ENCODE assay signal across 1 cellular context in the genomic region with DNA sequence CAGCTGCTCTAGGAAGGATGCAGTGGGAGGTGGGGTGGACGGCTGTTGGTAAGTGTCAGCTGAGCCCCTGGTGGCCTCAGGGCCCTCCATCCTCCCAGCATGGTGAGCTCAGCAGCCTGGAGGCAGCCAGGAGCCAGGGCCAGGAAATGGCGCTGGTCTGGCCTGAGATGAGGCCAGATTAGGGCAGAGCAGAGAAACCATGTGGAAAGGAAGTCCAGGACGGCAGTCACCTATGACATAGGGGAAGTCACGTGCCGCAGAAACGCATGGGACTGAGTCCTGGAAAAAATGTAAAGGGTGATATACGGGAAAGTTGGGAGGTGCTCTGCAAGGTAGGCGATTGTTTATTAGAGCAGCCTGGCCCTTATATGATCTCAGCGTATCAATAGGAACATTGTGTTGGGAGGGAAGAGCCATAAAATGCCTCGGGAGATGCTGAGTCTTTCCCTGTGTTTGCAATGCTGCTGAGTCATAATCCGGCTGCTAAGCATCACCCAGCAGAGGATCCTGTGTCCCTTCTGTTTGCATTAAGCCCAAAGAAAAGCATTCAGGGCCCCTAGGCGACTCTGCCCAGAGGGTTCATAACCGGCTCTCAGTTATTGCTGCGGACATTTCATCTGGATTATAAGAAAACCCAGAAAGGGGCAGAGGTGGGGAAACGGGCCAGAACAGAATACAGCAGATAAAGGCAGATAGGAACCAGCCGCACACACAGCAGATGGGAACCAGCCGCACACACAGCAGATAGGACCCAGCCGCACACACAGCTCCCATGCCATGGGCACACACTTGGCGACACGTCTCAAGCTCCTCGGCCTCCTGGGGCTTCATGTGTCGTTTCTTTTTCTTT.
TF ChIP-seq lines count a peak whose summit lies in the region.

No MANE protein-coding gene starts in this region.

TF ChIP-seq in HepG2, 621 proteins besides CTCF, POLR2A, EP300 and RAD21 (continued from another document and continues in another):
- TF ChIP-seq, protein P1, sequence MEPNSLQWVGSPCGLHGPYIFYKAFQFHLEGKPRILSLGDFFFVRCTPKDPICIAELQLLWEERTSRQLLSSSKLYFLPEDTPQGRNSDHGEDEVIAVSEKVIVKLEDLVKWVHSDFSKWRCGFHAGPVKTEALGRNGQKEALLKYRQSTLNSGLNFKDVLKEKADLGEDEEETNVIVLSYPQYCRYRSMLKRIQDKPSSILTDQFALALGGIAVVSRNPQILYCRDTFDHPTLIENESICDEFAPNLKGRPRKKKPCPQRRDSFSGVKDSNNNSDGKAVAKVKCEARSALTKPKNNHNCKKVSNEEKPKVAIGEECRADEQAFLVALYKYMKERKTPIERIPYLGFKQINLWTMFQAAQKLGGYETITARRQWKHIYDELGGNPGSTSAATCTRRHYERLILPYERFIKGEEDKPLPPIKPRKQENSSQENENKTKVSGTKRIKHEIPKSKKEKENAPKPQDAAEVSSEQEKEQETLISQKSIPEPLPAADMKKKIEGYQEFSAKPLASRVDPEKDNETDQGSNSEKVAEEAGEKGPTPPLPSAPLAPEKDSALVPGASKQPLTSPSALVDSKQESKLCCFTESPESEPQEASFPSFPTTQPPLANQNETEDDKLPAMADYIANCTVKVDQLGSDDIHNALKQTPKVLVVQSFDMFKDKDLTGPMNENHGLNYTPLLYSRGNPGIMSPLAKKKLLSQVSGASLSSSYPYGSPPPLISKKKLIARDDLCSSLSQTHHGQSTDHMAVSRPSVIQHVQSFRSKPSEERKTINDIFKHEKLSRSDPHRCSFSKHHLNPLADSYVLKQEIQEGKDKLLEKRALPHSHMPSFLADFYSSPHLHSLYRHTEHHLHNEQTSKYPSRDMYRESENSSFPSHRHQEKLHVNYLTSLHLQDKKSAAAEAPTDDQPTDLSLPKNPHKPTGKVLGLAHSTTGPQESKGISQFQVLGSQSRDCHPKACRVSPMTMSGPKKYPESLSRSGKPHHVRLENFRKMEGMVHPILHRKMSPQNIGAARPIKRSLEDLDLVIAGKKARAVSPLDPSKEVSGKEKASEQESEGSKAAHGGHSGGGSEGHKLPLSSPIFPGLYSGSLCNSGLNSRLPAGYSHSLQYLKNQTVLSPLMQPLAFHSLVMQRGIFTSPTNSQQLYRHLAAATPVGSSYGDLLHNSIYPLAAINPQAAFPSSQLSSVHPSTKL (CRISPR knock-in tag; IDR thresholded peaks at IDR 0.05), result peak; percentile 78
- 0 out of 2 replicates have a peak, but pooled peaks have one; percentile 20 for TF ChIP-seq RFXANK (CRISPR knock-in tag; IDR thresholded peaks at IDR 0.05)
- TF ChIP-seq PAF1 (CRISPR knock-in tag; IDR thresholded peaks at IDR 0.05), result no peak
- no peak for TF ChIP-seq ZNF567 (CRISPR knock-in tag; IDR thresholded peaks at IDR 0.05; ENCODE audit: borderline replicate concordance)
- TF ChIP-seq, protein P2, sequence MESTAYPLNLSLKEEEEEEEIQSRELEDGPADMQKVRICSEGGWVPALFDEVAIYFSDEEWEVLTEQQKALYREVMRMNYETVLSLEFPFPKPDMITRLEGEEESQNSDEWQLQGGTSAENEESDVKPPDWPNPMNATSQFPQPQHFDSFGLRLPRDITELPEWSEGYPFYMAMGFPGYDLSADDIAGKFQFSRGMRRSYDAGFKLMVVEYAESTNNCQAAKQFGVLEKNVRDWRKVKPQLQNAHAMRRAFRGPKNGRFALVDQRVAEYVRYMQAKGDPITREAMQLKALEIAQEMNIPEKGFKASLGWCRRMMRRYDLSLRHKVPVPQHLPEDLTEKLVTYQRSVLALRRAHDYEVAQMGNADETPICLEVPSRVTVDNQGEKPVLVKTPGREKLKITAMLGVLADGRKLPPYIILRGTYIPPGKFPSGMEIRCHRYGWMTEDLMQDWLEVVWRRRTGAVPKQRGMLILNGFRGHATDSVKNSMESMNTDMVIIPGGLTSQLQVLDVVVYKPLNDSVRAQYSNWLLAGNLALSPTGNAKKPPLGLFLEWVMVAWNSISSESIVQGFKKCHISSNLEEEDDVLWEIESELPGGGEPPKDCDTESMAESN (CRISPR knock-in tag; conservative IDR thresholded peaks at IDR 0.05), result peak; percentile 55; the same call in 1 of the 2 replicates
- TF ChIP-seq ZNF746 (CRISPR knock-in tag; IDR thresholded peaks at IDR 0.05), result no peak
- TF ChIP-seq NFATC3 (CRISPR knock-in tag; IDR thresholded peaks at IDR 0.05), result no peak
- no peak for TF ChIP-seq ARNT (IDR thresholded peaks at IDR 0.05)
- no peak for TF ChIP-seq KLF13 (CRISPR knock-in tag; IDR thresholded peaks at IDR 0.05)
- no peak for TF ChIP-seq NR2F1 (CRISPR knock-in tag; IDR thresholded peaks at IDR 0.05)
- TF ChIP-seq, protein P3, sequence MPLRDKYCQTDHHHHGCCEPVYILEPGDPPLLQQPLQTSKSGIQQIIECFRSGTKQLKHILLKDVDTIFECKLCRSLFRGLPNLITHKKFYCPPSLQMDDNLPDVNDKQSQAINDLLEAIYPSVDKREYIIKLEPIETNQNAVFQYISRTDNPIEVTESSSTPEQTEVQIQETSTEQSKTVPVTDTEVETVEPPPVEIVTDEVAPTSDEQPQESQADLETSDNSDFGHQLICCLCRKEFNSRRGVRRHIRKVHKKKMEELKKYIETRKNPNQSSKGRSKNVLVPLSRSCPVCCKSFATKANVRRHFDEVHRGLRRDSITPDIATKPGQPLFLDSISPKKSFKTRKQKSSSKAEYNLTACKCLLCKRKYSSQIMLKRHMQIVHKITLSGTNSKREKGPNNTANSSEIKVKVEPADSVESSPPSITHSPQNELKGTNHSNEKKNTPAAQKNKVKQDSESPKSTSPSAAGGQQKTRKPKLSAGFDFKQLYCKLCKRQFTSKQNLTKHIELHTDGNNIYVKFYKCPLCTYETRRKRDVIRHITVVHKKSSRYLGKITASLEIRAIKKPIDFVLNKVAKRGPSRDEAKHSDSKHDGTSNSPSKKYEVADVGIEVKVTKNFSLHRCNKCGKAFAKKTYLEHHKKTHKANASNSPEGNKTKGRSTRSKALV (CRISPR knock-in tag; IDR thresholded peaks at IDR 0.05), result no peak
- TF ChIP-seq ESRRA (CRISPR knock-in tag; IDR thresholded peaks at IDR 0.05; ENCODE audit: low read depth), result no peak
- no peak for TF ChIP-seq ZNF256 (CRISPR knock-in tag; conservative IDR thresholded peaks at IDR 0.05)
- no peak for TF ChIP-seq HNRNPK (IDR thresholded peaks at IDR 0.05; ENCODE audit: low read depth, low read length, poor library complexity, severe bottlenecking)
- no peak for TF ChIP-seq ZNF225 (CRISPR knock-in tag; IDR thresholded peaks at IDR 0.05)
- TF ChIP-seq HMGA1 (CRISPR knock-in tag; conservative IDR thresholded peaks at IDR 0.05), result no peak
- TF ChIP-seq, protein P4, sequence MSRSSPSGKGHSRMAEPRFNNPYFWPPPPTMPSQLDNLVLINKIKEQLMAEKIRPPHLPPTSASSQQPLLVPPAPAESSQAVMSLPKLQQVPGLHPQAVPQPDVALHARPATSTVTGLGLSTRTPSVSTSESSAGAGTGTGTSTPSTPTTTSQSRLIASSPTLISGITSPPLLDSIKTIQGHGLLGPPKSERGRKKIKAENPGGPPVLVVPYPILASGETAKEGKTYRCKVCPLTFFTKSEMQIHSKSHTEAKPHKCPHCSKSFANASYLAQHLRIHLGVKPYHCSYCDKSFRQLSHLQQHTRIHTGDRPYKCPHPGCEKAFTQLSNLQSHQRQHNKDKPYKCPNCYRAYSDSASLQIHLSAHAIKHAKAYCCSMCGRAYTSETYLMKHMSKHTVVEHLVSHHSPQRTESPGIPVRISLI (CRISPR knock-in tag; IDR thresholded peaks at IDR 0.05; ENCODE audit: borderline replicate concordance), result no peak
- no peak for TF ChIP-seq RFX3 (CRISPR knock-in tag; IDR thresholded peaks at IDR 0.05)
- TF ChIP-seq, protein P5, sequence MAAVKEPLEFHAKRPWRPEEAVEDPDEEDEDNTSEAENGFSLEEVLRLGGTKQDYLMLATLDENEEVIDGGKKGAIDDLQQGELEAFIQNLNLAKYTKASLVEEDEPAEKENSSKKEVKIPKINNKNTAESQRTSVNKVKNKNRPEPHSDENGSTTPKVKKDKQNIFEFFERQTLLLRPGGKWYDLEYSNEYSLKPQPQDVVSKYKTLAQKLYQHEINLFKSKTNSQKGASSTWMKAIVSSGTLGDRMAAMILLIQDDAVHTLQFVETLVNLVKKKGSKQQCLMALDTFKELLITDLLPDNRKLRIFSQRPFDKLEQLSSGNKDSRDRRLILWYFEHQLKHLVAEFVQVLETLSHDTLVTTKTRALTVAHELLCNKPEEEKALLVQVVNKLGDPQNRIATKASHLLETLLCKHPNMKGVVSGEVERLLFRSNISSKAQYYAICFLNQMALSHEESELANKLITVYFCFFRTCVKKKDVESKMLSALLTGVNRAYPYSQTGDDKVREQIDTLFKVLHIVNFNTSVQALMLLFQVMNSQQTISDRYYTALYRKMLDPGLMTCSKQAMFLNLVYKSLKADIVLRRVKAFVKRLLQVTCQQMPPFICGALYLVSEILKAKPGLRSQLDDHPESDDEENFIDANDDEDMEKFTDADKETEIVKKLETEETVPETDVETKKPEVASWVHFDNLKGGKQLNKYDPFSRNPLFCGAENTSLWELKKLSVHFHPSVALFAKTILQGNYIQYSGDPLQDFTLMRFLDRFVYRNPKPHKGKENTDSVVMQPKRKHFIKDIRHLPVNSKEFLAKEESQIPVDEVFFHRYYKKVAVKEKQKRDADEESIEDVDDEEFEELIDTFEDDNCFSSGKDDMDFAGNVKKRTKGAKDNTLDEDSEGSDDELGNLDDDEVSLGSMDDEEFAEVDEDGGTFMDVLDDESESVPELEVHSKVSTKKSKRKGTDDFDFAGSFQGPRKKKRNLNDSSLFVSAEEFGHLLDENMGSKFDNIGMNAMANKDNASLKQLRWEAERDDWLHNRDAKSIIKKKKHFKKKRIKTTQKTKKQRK (IDR thresholded peaks at IDR 0.05; ENCODE audit: low read length), result no peak
- TF ChIP-seq GLI4 (CRISPR knock-in tag; IDR thresholded peaks at IDR 0.05; ENCODE audit: borderline replicate concordance), result no peak
- no peak for TF ChIP-seq MED13 (CRISPR knock-in tag; IDR thresholded peaks at IDR 0.05)
- TF ChIP-seq FOSL2 (CRISPR knock-in tag; IDR thresholded peaks at IDR 0.05), result peak; percentile 95
- no peak for TF ChIP-seq SP5 (CRISPR knock-in tag; IDR thresholded peaks at IDR 0.05; ENCODE audit: borderline replicate concordance, low read depth)
- TF ChIP-seq SMAD1 (CRISPR knock-in tag; IDR thresholded peaks at IDR 0.05; ENCODE audit: borderline replicate concordance, low read depth), result no peak
- no peak for TF ChIP-seq ATF1 (CRISPR knock-in tag; IDR thresholded peaks at IDR 0.05)
- TF ChIP-seq ZSCAN12 (CRISPR knock-in tag; IDR thresholded peaks at IDR 0.05), result no peak
- TF ChIP-seq TOE1 (CRISPR knock-in tag; IDR thresholded peaks at IDR 0.05), result no peak
- TF ChIP-seq CHD4 (IDR thresholded peaks at IDR 0.05; ENCODE audit: borderline replicate concordance, low read length), result no peak
- no peak for TF ChIP-seq ZNF556 (CRISPR knock-in tag; IDR thresholded peaks at IDR 0.05; ENCODE audit: borderline replicate concordance)
- TF ChIP-seq, protein P6, sequence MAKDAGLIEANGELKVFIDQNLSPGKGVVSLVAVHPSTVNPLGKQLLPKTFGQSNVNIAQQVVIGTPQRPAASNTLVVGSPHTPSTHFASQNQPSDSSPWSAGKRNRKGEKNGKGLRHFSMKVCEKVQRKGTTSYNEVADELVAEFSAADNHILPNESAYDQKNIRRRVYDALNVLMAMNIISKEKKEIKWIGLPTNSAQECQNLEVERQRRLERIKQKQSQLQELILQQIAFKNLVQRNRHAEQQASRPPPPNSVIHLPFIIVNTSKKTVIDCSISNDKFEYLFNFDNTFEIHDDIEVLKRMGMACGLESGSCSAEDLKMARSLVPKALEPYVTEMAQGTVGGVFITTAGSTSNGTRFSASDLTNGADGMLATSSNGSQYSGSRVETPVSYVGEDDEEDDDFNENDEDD (CRISPR knock-in tag; IDR thresholded peaks at IDR 0.05; ENCODE audit: borderline replicate concordance), result no peak; the same call in 1 of the 2 replicates
- no peak for TF ChIP-seq ZNF180 (CRISPR knock-in tag; IDR thresholded peaks at IDR 0.05; ENCODE audit: borderline replicate concordance, low read depth)
- TF ChIP-seq REXO4 (CRISPR knock-in tag; IDR thresholded peaks at IDR 0.05; ENCODE audit: borderline replicate concordance), result no peak
- TF ChIP-seq ERF (CRISPR knock-in tag; IDR thresholded peaks at IDR 0.05), result no peak
- peak; percentile 21; the same call in 1 of the 2 replicates for TF ChIP-seq FOXA3 (CRISPR knock-in tag; IDR thresholded peaks at IDR 0.05)
- TF ChIP-seq ZNF839 (CRISPR knock-in tag; IDR thresholded peaks at IDR 0.05; ENCODE audit: borderline replicate concordance), result no peak
- TF ChIP-seq HDAC6 (IDR thresholded peaks at IDR 0.05; ENCODE audit: low read depth, low read length), result no peak
- TF ChIP-seq, protein P7, sequence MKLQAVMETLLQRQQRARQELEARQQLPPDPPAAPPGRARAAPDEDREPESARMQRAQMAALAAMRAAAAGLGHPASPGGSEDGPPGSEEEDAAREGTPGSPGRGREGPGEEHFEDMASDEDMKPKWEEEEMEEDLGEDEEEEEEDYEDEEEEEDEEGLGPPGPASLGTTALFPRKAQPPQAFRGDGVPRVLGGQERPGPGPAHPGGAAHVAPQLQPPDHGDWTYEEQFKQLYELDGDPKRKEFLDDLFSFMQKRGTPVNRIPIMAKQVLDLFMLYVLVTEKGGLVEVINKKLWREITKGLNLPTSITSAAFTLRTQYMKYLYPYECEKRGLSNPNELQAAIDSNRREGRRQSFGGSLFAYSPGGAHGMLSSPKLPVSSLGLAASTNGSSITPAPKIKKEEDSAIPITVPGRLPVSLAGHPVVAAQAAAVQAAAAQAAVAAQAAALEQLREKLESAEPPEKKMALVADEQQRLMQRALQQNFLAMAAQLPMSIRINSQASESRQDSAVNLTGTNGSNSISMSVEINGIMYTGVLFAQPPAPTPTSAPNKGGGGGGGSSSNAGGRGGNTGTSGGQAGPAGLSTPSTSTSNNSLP (IDR thresholded peaks at IDR 0.05; ENCODE audit: low read depth, low read length), result peak; percentile 52; the same call in 1 of the 2 replicates
- no peak for TF ChIP-seq MXD4 (CRISPR knock-in tag; IDR thresholded peaks at IDR 0.05)
- TF ChIP-seq DPF2 (CRISPR knock-in tag; IDR thresholded peaks at IDR 0.05; ENCODE audit: borderline replicate concordance, low read depth), result no peak; the same call in 1 of the 2 replicates
